Comparison of ENCODE assay signal across 27 cellular contexts in genomic region chr14:97328743-97329142, GRCh38.
"Had no signal": no experiment of that assay in that cellular context is flagged by ENCODE, and none has a peak within 500 bp of the region (broad histone marks: within the 10 kb centered on the region; RNA-seq: fewer than 3 reads in every experiment).

No MANE protein-coding gene starts in this region.

- DNase-seq: activated CD4-positive, alpha-beta memory T cell treated with anti-CD3 and anti-CD28 coated beads for 36 hours; activated CD4-positive, alpha-beta T cell treated with anti-CD3 and anti-CD28 coated beads, Interleukin-2, amount 10 ng/mL, durations not matched to agents 7 days and 5 days; activated CD4-positive, CD25-positive, alpha-beta regulatory T cell; activated CD8-positive, alpha-beta memory T cell treated with anti-CD3 and anti-CD28 coated beads for 24 hours; activated effector memory CD4-positive, alpha-beta T cell treated with anti-CD3 and anti-CD28 coated beads, Interleukin-2, amount 50 U/mL, for 16 hours; activated naive CD4-positive, alpha-beta T cell treated with Interleukin-2 at 50 U/mL for 16 hours; activated naive CD8-positive, alpha-beta T cell treated with anti-CD3 and anti-CD28 coated beads for 36 hours; activated T-cell treated with anti-CD3 and anti-CD28 coated beads, Interleukin-2, amount 50 U/mL, for 4 hours; brain microvascular endothelial cell; MM.1S; NCI-H1105; NCI-H1436; NCI-H1694 treated with DMSO at 0.1 percent for 48 hours; NCI-H2029 treated with DMSO at 0.1 percent for 48 hours; NCI-H345; NCI-H510A; NCI-H526 treated with DMSO at 0.1 percent for 48 hours; NCI-H82; NK-92 treated with Interleukin-12 subunit alpha and Interleukin-12 subunit beta, amount 100 ng/mL, for 24 hours; OCI-M1; SHP77; T-helper 17 cell; T-helper 9 cell had no signal

- H3K36me3 ChIP-seq: brain microvascular endothelial cell, cardiac muscle cell, SJSA1 had no signal

- H3K27me3 ChIP-seq: brain microvascular endothelial cell, cardiac muscle cell, SJSA1 had no signal

- ATAC-seq: activated T-cell treated with anti-CD3 and anti-CD28 coated beads, Interleukin-2, amount 50 U/mL, for 4 hours; Panc1; T-helper 17 cell had no signal

- H3K27ac ChIP-seq: brain microvascular endothelial cell, cardiac muscle cell, RWPE1, SJSA1 had no signal

- H3K4me3 ChIP-seq: cardiac muscle cell, SJSA1 had no signal
